ENCODE assay signal across 31 cellular contexts in the genomic region with DNA sequence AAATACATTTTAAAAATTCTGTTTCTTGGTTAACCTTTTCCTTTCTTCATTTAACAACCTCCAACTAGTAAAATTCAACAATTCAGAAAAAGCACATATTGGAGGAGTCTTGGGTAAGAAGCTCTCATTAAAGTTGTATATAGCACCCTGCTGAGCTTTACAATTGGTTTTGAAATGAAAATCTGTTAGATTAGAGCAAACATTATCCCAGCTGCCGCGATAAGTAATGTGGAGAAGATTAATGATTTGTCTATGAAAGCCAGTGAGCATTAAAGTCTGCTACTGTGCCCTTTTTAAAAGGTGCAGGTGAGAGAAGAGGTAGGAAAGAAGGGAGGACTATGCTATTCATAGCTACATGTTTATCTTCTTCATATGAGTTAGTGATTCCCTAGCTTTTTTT.
DNase-seq lines count a peak whose midpoint lies in the region; ATAC-seq and TF ChIP-seq lines count a peak whose summit lies in the region.
"Had no signal": no experiment of that assay in that cellular context is flagged by ENCODE, and none has a peak within 500 bp of the region (broad histone marks: within the 10 kb centered on the region; RNA-seq: fewer than 3 reads in every experiment).

No MANE protein-coding gene starts in this region.

- intact Hi-C loops in OCI-LY7 (cut with micrococcal nuclease; ENCODE audit: unreplicated experiment): no loop called here

- peaks cover 11% of the 10 kb centered on the region for H3K4me1 Mint-ChIP-seq in activated T-helper 17 cell treated with anti-CD3 and anti-CD28 coated beads, Interleukin-2, amount 50 U/mL, for 72 hours

- H3K4me1 ChIP-seq in SJCRH30 (no peaks in the 10 kb centered on the region), OCI-LY7 (ENCODE audit: insufficient read depth, low read length, poor library complexity, severe bottlenecking) (no peaks in the 10 kb centered on the region), MM.1S (ENCODE audit: low read length) (no peaks in the 10 kb centered on the region), foreskin keratinocyte (no peaks in the 10 kb centered on the region)
- H3K4me1 ChIP-seq: Caco-2, suprapubic skin, upper lobe of right lung had no signal

- CTCF ChIA-PET in OCI-LY7 (lab: Charles Lee; ENCODE audit: unreplicated experiment): no interaction called here

- no peaks in the 10 kb centered on the region for H3K27me3 Mint-ChIP-seq in activated T-helper 17 cell treated with anti-CD3 and anti-CD28 coated beads, Interleukin-2, amount 50 U/mL, for 72 hours
- H3K27me3 Mint-ChIP-seq: dendritic cell treated with granulocyte-macrophage colony-stimulating factor and Interleukin-4, amounts not matched to agents 40 ng/mL and 50 ng/mL, for 4 days; progenitor cell of endocrine pancreas; stimulated activated naive B cell treated with anti-CD40 and anti-IgM and Interleukin-4, amounts not matched to agents 10 μg/mL and 1 μg/mL and 100 μg/mL, for 72 hours had no signal

- H2AFZ ChIP-seq in OCI-LY7 (ENCODE audit: low read length): no peak overlapping the region
- no peak overlapping the region for H2AFZ ChIP-seq in MM.1S (ENCODE audit: low read length)
- H2AFZ ChIP-seq: hepatocyte had no signal

- H3K4me3 ChIP-seq in SJCRH30 (no peak overlapping the region), OCI-LY7 (ENCODE audit: low read depth, low read length, poor library complexity, severe bottlenecking) (no peak overlapping the region), MM.1S (ENCODE audit: low read length) (no peak overlapping the region)
- H3K4me3 ChIP-seq: BLaER1 treated with 17β-estradiol and CSF1 and Interleukin-3, amounts not matched to agents 10 nM and 100 nM; gastrocnemius medialis; GM12878; hepatocyte; MG63; sigmoid colon; suprapubic skin; upper lobe of right lung had no signal

- H3K27me3 ChIP-seq in SJCRH30 (no peaks in the 10 kb centered on the region), MM.1S (replicated peaks; ENCODE audit: insufficient read depth, low read length) (no peaks in the 10 kb centered on the region), foreskin keratinocyte (no peaks in the 10 kb centered on the region)
- H3K27me3 ChIP-seq: BLaER1 treated with 17β-estradiol and CSF1 and Interleukin-3, amounts not matched to agents 10 nM and 100 nM; gastrocnemius medialis; hepatocyte; MG63; neutrophil; sigmoid colon; suprapubic skin; upper lobe of right lung had no signal

- POLR2A ChIA-PET in OCI-LY7 (lab: Charles Lee): interaction anchor here (0.8 to 1.2 kb wide), 2 partner anchors 12 to 15 kb away, joined by 4 read pairs; no protein-coding TSS in a partner anchor

- H3K27ac Mint-ChIP-seq in activated T-helper 17 cell treated with anti-CD3 and anti-CD28 coated beads, Interleukin-2, amount 50 U/mL, for 72 hours: peak overlapping the region; percentile 20
- H3K27ac Mint-ChIP-seq: dendritic cell treated with granulocyte-macrophage colony-stimulating factor and Interleukin-4, amounts not matched to agents 40 ng/mL and 50 ng/mL, for 4 days; HFFc6; stimulated activated naive B cell treated with anti-CD40 and anti-IgM and Interleukin-4, amounts not matched to agents 10 μg/mL and 1 μg/mL and 100 μg/mL, for 72 hours had no signal

- no peaks in the 10 kb centered on the region for H3K79me2 ChIP-seq in OCI-LY7 (ENCODE audit: insufficient read depth, low read depth, low read length)
- no peaks in the 10 kb centered on the region; the same call in 1 of the 2 replicates for H3K79me2 ChIP-seq in MM.1S (ENCODE audit: low read length)

- H3K36me3 Mint-ChIP-seq in activated T-helper 17 cell treated with anti-CD3 and anti-CD28 coated beads, Interleukin-2, amount 50 U/mL, for 72 hours (ENCODE audit: low read depth): no peaks in the 10 kb centered on the region

- DNase-seq in DMS153 (lab: John Stamatoyannopoulos, UW) (peak; percentile 40), NCI-H1105 treated with DMSO at 0.1 percent for 48 hours (lab: John Stamatoyannopoulos, UW) (peak; percentile 22), NCI-H2227 treated with DMSO at 0.1 percent for 48 hours (lab: John Stamatoyannopoulos, UW) (peak; percentile 70), SJCRH30 (no peak), OCI-LY7 (ENCODE audit: low spot score) (no peak), MM.1S (no peak), foreskin keratinocyte (no peak)
- DNase-seq: activated CD4-positive, alpha-beta T cell treated with anti-CD3 and anti-CD28 coated beads for 1 hour; activated effector memory CD4-positive, alpha-beta T cell treated with Interleukin-2 at 50 U/mL for 16 hours; activated T-cell treated with anti-CD3 and anti-CD28 coated beads for 4 hours; Caco-2; central memory CD4-positive, alpha-beta T cell; gastrocnemius medialis; HFFc6; left colon; mesenchymal stem cell; MG63; PC-3; sigmoid colon; stimulated activated CD4-positive, alpha-beta T cell treated with anti-CD3 and anti-CD28 coated beads, Interleukin-4, amount 100 ng/mL, for 4 hours; stimulated activated naive B cell treated with anti-CD40 and anti-IgM and Interleukin-4, amounts not matched to agents 10 μg/mL and 1 μg/mL and 100 μg/mL, for 72 hours; T-helper 2 cell; upper lobe of right lung had no signal

- BruUV-seq in OCI-LY7 (replicated peaks; lab: Mats Ljungman, UMichigan): no TSS peak

- H3K36me3 ChIP-seq in SJCRH30 (no peaks in the 10 kb centered on the region), OCI-LY7 (ENCODE audit: insufficient read depth, low read length) (no peaks in the 10 kb centered on the region), MM.1S (replicated peaks; ENCODE audit: insufficient read depth, low read length) (no peaks in the 10 kb centered on the region)
- H3K36me3 ChIP-seq: gastrocnemius medialis, MG63, neutrophil, sigmoid colon, suprapubic skin, upper lobe of right lung had no signal

- TF ChIP-seq CTCF in OCI-LY7 (conservative IDR thresholded peaks at IDR 0.05; ENCODE audit: low read length): no peak
- no peak for TF ChIP-seq CTCF in MM.1S (IDR thresholded peaks at IDR 0.05; ENCODE audit: low read length)
- no peak for TF ChIP-seq CTCF in foreskin keratinocyte (conservative IDR thresholded peaks at IDR 0.05)

- peaks cover 19% of the 10 kb centered on the region for H4K20me1 ChIP-seq in OCI-LY7 (ENCODE audit: insufficient read depth, low read length)
- H4K20me1 ChIP-seq in MM.1S (ENCODE audit: insufficient read depth, low read length): no peaks in the 10 kb centered on the region

- H3K9me3 ChIP-seq in SJCRH30 (replicated peaks) (0 out of 2 replicates have a peak, but pooled peaks cover 2% of the 10 kb centered on the region), OCI-LY7 (ENCODE audit: low read length) (no peaks in the 10 kb centered on the region), MM.1S (replicated peaks; ENCODE audit: insufficient read depth, low read length) (no peaks in the 10 kb centered on the region)
- H3K9me3 ChIP-seq: Caco-2, gastrocnemius medialis, MG63, neutrophil, sigmoid colon, suprapubic skin, upper lobe of right lung had no signal

- H3K9me2 ChIP-seq in OCI-LY7 (ENCODE audit: insufficient read depth, low read length) (no peaks in the 10 kb centered on the region), MM.1S (replicated peaks; ENCODE audit: insufficient read depth, low read length) (no peaks in the 10 kb centered on the region)

- H3K27ac ChIP-seq in SJCRH30 (no peak overlapping the region), OCI-LY7 (ENCODE audit: low read depth, low read length, poor library complexity, severe bottlenecking) (no peak overlapping the region), MM.1S (ENCODE audit: low read length) (no peak overlapping the region), foreskin keratinocyte (no peak overlapping the region)
- H3K27ac ChIP-seq: BLaER1 treated with 17β-estradiol and CSF1 and Interleukin-3, amounts not matched to agents 10 nM and 100 nM; gastrocnemius medialis; hepatocyte; neutrophil; suprapubic skin; upper lobe of right lung had no signal

- H3K4me3 Mint-ChIP-seq in activated T-helper 17 cell treated with anti-CD3 and anti-CD28 coated beads, Interleukin-2, amount 50 U/mL, for 72 hours: no peak overlapping the region
- H3K4me3 Mint-ChIP-seq: dendritic cell treated with granulocyte-macrophage colony-stimulating factor and Interleukin-4, amounts not matched to agents 40 ng/mL and 50 ng/mL, for 4 days; HFFc6; stimulated activated naive B cell treated with anti-CD40 and anti-IgM and Interleukin-4, amounts not matched to agents 10 μg/mL and 1 μg/mL and 100 μg/mL, for 72 hours had no signal

- no peaks in the 10 kb centered on the region for H3F3A ChIP-seq in MM.1S (ENCODE audit: insufficient read depth, low read length)

- no peak for ATAC-seq in activated T-helper 17 cell treated with anti-CD3 and anti-CD28 coated beads, Interleukin-2, amount 50 U/mL, for 72 hours (replicated peaks)
- no peak for ATAC-seq in foreskin keratinocyte
- ATAC-seq: gastrocnemius medialis; GM12878; PC-3; stimulated activated naive B cell treated with anti-CD40 and anti-IgM and Interleukin-4, amounts not matched to agents 10 μg/mL and 1 μg/mL and 100 μg/mL, for 72 hours; upper lobe of right lung had no signal

- H3K9me3 Mint-ChIP-seq in activated T-helper 17 cell treated with anti-CD3 and anti-CD28 coated beads, Interleukin-2, amount 50 U/mL, for 72 hours: no peaks in the 10 kb centered on the region

- no peak overlapping the region for H3K9ac ChIP-seq in MM.1S (ENCODE audit: low read length)
- H3K9ac ChIP-seq: BLaER1 treated with 17β-estradiol and CSF1 and Interleukin-3, amounts not matched to agents 10 nM and 100 nM had no signal

- H3K4me2 ChIP-seq in OCI-LY7 (ENCODE audit: low read length) (no peak overlapping the region), MM.1S (ENCODE audit: low read depth, low read length) (no peak overlapping the region)
- H3K4me2 ChIP-seq: hepatocyte had no signal

Comparison
In these comparisons a context has a peak if more than half of its experiments do, and no peak if none do; other contexts are left out.
1. DNase-seq: peak in DMS153 (single experiment), NCI-H1105 treated with DMSO at 0.1 percent for 48 hours (single experiment) and NCI-H2227 treated with DMSO at 0.1 percent for 48 hours (single experiment); none in SJCRH30 (0 of 2), OCI-LY7 (single experiment), MM.1S (single experiment) and foreskin keratinocyte (0 of 2).